Comparison of ENCODE assay signal across 17 cellular contexts in the genomic region with DNA sequence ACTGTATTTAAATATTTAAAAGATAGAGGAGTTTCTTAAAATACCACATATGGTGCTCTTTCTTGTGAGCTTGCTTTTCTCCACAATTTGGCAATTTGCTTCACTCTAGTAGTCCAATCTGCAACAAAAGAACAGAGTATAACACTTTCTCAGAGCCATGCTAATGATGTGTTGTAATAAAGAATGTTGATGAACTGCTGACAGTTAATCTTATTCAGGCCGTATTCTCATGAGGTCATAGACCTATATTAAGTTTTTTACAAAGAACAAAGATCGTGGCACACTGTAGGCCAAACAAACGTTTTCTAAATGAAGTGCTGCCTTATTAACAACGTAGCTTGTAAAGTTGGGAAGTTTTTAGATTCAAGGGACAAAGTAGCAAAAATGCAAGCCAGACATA.
A peak's percentile ranks its signal among the peaks of the same experiment; 100 is the strongest.
DNase-seq lines count a peak whose midpoint lies in the region; ATAC-seq, FAIRE-seq and TF ChIP-seq lines count a peak whose summit lies in the region.
"Had no signal": no experiment of that assay in that cellular context is flagged by ENCODE, and none has a peak within 500 bp of the region (broad histone marks: within the 10 kb centered on the region; RNA-seq: fewer than 3 reads in every experiment).

No MANE protein-coding gene starts in this region.

- no peaks in the 10 kb centered on the region for H3K27me3 ChIP-seq in K562 (ENCODE audit: control insufficient read depth in 2 of 2, insufficient read depth in 2 of 2, low read length in 2 of 2)
- H3K27me3 ChIP-seq in skeletal muscle tissue (ENCODE audit: control insufficient read depth in 3 of 3, insufficient read depth in 3 of 3, low read length in 3 of 3), result no peaks in the 10 kb centered on the region
- no peaks in the 10 kb centered on the region for H3K27me3 ChIP-seq in HAP-1 (ENCODE audit: low read depth)
- H3K27me3 ChIP-seq: BE2C had no signal

- TF ChIP-seq POLR2A in K562 (conservative IDR thresholded peaks at IDR 0.05), result no peak

- H3K4me1 ChIP-seq in K562 (replicated peaks in 1 of 2; ENCODE audit: control insufficient read depth in 2 of 2, insufficient read depth in 2 of 2, low read length in 2 of 2) (no peaks in the 10 kb centered on the region), skeletal muscle tissue (ENCODE audit: control insufficient read depth in 3 of 3, insufficient read depth in 3 of 3, low read length in 3 of 3) (no peaks in the 10 kb centered on the region), HAP-1 (peaks cover 5% of the 10 kb centered on the region)
- H3K4me1 ChIP-seq: BE2C had no signal

- 79% methylated on average over 4 of the region's 4 CpGs for WGBS in K562 (ENCODE audit: insufficient coverage, low coverage, missing lambda C conversion rate)

- ATAC-seq in K562, result no peak
- no peak for ATAC-seq in HG03439 (IDR thresholded peaks at IDR 0.05; ENCODE audit: unreplicated experiment)

- in situ Hi-C loops in K562 (cut with MboI), result no loop called here
- in situ Hi-C loops in HAP-1 (cut with MboI; ENCODE audit: low sequenced_read_pairs), result no loop called here

- H3K27ac ChIP-seq in K562 (ENCODE audit: extremely low read depth, low read depth, low read length) (no peak overlapping the region), skeletal muscle tissue (ENCODE audit: low read depth, low read length) (peak overlapping the region; percentile 25)

- no peak overlapping the region for H3K9ac ChIP-seq in K562 (ENCODE audit: insufficient read depth in 1 of 2, low read depth in 2 of 2, low read length in 2 of 2)
- H3K9ac ChIP-seq in skeletal muscle tissue (ENCODE audit: low read depth in 1 of 3, low read length in 3 of 3), result no peak overlapping the region

- no peaks in the 10 kb centered on the region for H3K9me1 ChIP-seq in K562 (ENCODE audit: control insufficient read depth, insufficient read depth, low read length)

- H3K36me3 ChIP-seq in K562 (ENCODE audit: control insufficient read depth, insufficient read depth, low read length), result peaks cover 89% of the 10 kb centered on the region
- peaks cover 26 to 57% (median 52%) of the 10 kb centered on the region in 3 donors for H3K36me3 ChIP-seq in skeletal muscle tissue (ENCODE audit: control insufficient read depth in 3 of 3, insufficient read depth in 3 of 3, low read length in 3 of 3)
- peaks cover 28% of the 10 kb centered on the region for H3K36me3 ChIP-seq in HAP-1 (replicated peaks)

- POLR2A ChIA-PET in K562 (lab: Yijun Ruan, JAX), result interaction anchor here (0.7 to 2.2 kb wide), 2 partner anchors 11 to 668 kb away, joined by 4 read pairs; no protein-coding TSS in a partner anchor

- TF ChIP-seq EP300 in K562 (IDR thresholded peaks at IDR 0.05; ENCODE audit: low read length), result no peak

- TF ChIP-seq CTCF in K562 (IDR thresholded peaks at IDR 0.05 in 2 of 3, conservative IDR thresholded peaks at IDR 0.05 in 1 of 3; ENCODE audit: insufficient read depth in 2 of 3, low read depth in 1 of 3, low read length in 3 of 3), result no peak

- intact Hi-C loops in K562 (cut with micrococcal nuclease), result no loop called here

- TF ChIP-seq RAD21 in K562 (CRISPR knock-in tag; conservative IDR thresholded peaks at IDR 0.05 in 1 of 2, IDR thresholded peaks at IDR 0.05 in 1 of 2), result no peak

- no peak overlapping the region for H2AFZ ChIP-seq in K562 (ENCODE audit: low read depth, low read length)

- no peaks in the 10 kb centered on the region for H3K79me2 ChIP-seq in K562 (ENCODE audit: control insufficient read depth, insufficient read depth, low read length)

- peak; percentile 52 for FAIRE-seq in K562 (lab: Jason Lieb, UNC)
- peak; percentile 27 for FAIRE-seq in islet of Langerhans (lab: Jason Lieb, UNC)

- no TSS peak for BruUV-seq in K562 (replicated peaks; lab: Mats Ljungman, UMichigan)

- CTCF ChIA-PET in K562 (lab: Yijun Ruan, JAX; ENCODE audit: low intra/inter-chr PET ratio), result no interaction called here

- no peak for DNase-seq in K562 (ENCODE audit: extremely low read depth in 1 of 4, low spot score in 3 of 4)
- peak; percentile 7 for DNase-seq in globus pallidus (ENCODE audit: low spot score)
- no peak for DNase-seq in HAP-1 (ENCODE audit: low spot score in 2 of 2)
- DNase-seq in cerebellum (ENCODE audit: low spot score), result no peak
- DNase-seq in GM19238 (ENCODE audit: insufficient read length, low spot score), result no peak
- DNase-seq: BE2C; CD4-positive, alpha-beta T cell; H9; IMR-90; NCI-H1417; NCI-H1930; NCI-H2171; NCI-H446 treated with DMSO at 0.1 percent for 48 hours; SW 1271 had no signal

- H3K9me3 ChIP-seq in K562 (replicated peaks; ENCODE audit: control insufficient read depth, insufficient read depth, low read depth, low read length) (no peaks in the 10 kb centered on the region), skeletal muscle tissue (ENCODE audit: control insufficient read depth in 3 of 3, low read length in 3 of 3) (no peaks in the 10 kb centered on the region), HAP-1 (no peaks in the 10 kb centered on the region)
- H3K9me3 ChIP-seq: BE2C had no signal

- peaks cover 7% of the 10 kb centered on the region; the same call in 1 of the 2 replicates for H4K20me1 ChIP-seq in K562 (replicated peaks; ENCODE audit: control insufficient read depth, insufficient read depth, low read length)

- H3K4me3 ChIP-seq in K562 (no peak overlapping the region), skeletal muscle tissue (ENCODE audit: low read length in 3 of 3) (no peak overlapping the region), HAP-1 (no peak overlapping the region)

- no peak overlapping the region for H3K4me2 ChIP-seq in K562 (ENCODE audit: insufficient read depth, low read length)

TF ChIP-seq in K562, 482 proteins besides CTCF, POLR2A, EP300 and RAD21:
- TF ChIP-seq ZNF707 (CRISPR knock-in tag; conservative IDR thresholded peaks at IDR 0.05), result no peak
- peak; percentile 38; the same call in 1 of the 2 replicates for TF ChIP-seq ZNF316 (IDR thresholded peaks at IDR 0.05)
